ENCODE assay signal across 1 cellular context in the genomic region with DNA sequence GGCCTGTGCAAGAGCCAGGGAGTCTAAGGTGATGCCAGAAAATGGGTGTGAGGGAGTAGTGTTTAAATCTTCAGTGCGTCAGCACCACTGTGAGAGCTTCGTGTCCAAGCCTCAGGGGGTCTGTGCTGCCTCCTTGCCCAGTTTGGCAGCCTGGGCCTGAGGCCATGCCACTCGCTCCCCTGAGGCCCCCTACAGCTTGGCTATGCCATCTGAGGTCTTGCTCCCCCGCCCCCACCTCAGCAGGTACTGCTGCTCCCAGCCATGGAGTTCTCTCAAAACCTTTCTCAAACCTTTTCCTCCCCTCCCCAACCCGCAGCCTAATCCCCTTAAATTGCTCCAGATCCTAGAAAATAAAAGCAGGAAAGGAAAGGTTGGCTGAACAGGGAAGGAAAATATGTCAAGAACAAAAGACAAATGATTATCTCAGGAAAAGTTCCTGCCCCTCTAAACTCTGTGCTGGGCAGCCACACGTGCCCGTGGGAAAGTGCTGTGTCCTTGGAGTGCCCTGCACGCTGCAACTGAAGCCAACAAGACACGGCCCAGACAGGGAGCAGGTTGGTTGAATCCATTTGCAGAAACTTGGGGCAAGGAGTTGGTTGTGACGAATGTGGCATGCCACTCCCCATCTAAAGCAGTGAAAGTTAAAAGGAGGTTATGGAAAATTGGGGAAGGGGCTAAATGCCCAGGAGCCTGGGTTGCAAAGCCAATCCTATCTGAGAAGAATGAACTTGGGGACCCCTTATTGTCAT.
TF ChIP-seq lines count a peak whose summit lies in the region.

No MANE protein-coding gene starts in this region.

TF ChIP-seq in HEK293, 187 proteins besides CTCF, POLR2A, EP300 and RAD21:
- TF ChIP-seq, protein P1, sequence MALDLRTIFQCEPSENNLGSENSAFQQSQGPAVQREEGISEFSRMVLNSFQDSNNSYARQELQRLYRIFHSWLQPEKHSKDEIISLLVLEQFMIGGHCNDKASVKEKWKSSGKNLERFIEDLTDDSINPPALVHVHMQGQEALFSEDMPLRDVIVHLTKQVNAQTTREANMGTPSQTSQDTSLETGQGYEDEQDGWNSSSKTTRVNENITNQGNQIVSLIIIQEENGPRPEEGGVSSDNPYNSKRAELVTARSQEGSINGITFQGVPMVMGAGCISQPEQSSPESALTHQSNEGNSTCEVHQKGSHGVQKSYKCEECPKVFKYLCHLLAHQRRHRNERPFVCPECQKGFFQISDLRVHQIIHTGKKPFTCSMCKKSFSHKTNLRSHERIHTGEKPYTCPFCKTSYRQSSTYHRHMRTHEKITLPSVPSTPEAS (tag by site-specific recombination; IDR thresholded peaks at IDR 0.05), result no peak
- no peak for TF ChIP-seq HOXA7 (CRISPR knock-in tag; IDR thresholded peaks at IDR 0.05; ENCODE audit: borderline replicate concordance)
- TF ChIP-seq PRDM10 (tag by site-specific recombination; IDR thresholded peaks at IDR 0.05), result no peak
- 0 out of 2 replicates have a peak, but pooled peaks have one; percentile 30 for TF ChIP-seq GLIS1 (tag by site-specific recombination; IDR thresholded peaks at IDR 0.05)
- TF ChIP-seq ZIC2 (tag by site-specific recombination; IDR thresholded peaks at IDR 0.05), result peak; percentile 36
- TF ChIP-seq BCL11A (tag by site-specific recombination; IDR thresholded peaks at IDR 0.05; ENCODE audit: low read depth), result no peak
